ENCODE assay signal across 8 cellular contexts in genomic region chr16:50323335-50324011, GRCh38. TPM values are rescaled to one million over a fixed set of nuclear protein-coding genes. Genes with fewer than 3 reads are reported as not detected.
DNase-seq lines count a peak whose midpoint lies in the region; ATAC-seq and TF ChIP-seq lines count a peak whose summit lies in the region.

No MANE protein-coding gene starts in this region.

- intact Hi-C loops in CD14-positive monocyte (cut with micrococcal nuclease): no loop called here

- H3K4me1 Mint-ChIP-seq in CD14-positive monocyte: peaks cover 6% of the 10 kb centered on the region
- H3K4me1 Mint-ChIP-seq in immature natural killer cell: peaks cover 36 to 46% of the 10 kb centered on the region in 2 donors

- H3K27ac Mint-ChIP-seq in CD14-positive monocyte: peak overlapping the region in 6 of 7 donors; percentile 0 to 85 (median 79)
- peak overlapping the region; percentile 86 to 99 (median 95) for H3K27ac Mint-ChIP-seq in immature natural killer cell

- H3K9me3 Mint-ChIP-seq in CD14-positive monocyte (peaks cover 0 to 1% (median 0%) of the 10 kb centered on the region in 7 donors), immature natural killer cell (no peaks in the 10 kb centered on the region)

- no peak for TF ChIP-seq CTCF in CD14-positive monocyte (IDR thresholded peaks at IDR 0.05)
- peak; percentile 46 for TF ChIP-seq CTCF in VCaP (conservative IDR thresholded peaks at IDR 0.05)

- ATAC-seq in HG02852 (IDR thresholded peaks at IDR 0.05; ENCODE audit: unreplicated experiment) (no peak), HG02642 (IDR thresholded peaks at IDR 0.05; ENCODE audit: poor library complexity, unreplicated experiment) (no peak), GM21825 (IDR thresholded peaks at IDR 0.05; ENCODE audit: unreplicated experiment) (no peak)

- H3K27me3 Mint-ChIP-seq in CD14-positive monocyte (ENCODE audit: low read depth in 3 of 3): no peaks in the 10 kb centered on the region
- peaks cover 0 to 9% (median 4%) of the 10 kb centered on the region in 3 donors for H3K27me3 Mint-ChIP-seq in immature natural killer cell (ENCODE audit: low read depth in 3 of 3)

- DNase-seq in CD14-positive monocyte (ENCODE audit: low spot score): no peak
- peak; percentile 43 for DNase-seq in HT-29 (ENCODE audit: low spot score)
- DNase-seq in immature natural killer cell: peak in 1 of 3 donors; percentile 33
- DNase-seq in middle frontal gyrus (ENCODE audit: extremely low spot score, low spot score): no peak

- no peak overlapping the region for H3K27ac ChIP-seq in VCaP

- H3K4me3 Mint-ChIP-seq in CD14-positive monocyte (no peak overlapping the region), immature natural killer cell (no peak overlapping the region)

- H3K36me3 Mint-ChIP-seq in CD14-positive monocyte: peaks cover 69 to 82% of the 10 kb centered on the region in 2 donors
- peaks cover 14 to 36% (median 30%) of the 10 kb centered on the region in 3 donors for H3K36me3 Mint-ChIP-seq in immature natural killer cell

RNA-seq across cellular contexts. Expression of gene BRD7, which starts 45.3 kb away (rescaled TPM):
- polyA plus RNA-seq in CD14-positive monocyte (10 to 100 TPM; 11.4 to 21.2 TPM), immature natural killer cell (10 to 100 TPM; 15.7 to 42.7 (median 39.8) TPM)
- total RNA-seq in HT-29 (2014; rRNA removed; shearing (Covaris generic)): 50.0 and 62.7 TPM in 2 replicates

RNA-seq across cellular contexts. Expression of gene ADCY7, which starts 57.1 kb away (rescaled TPM):
- polyA plus RNA-seq in CD14-positive monocyte: 10 to 100 TPM; 53.1 to 91.5 TPM
- 1.0 and 1.1 TPM in 2 replicates for total RNA-seq in HT-29 (2014; rRNA removed; shearing (Covaris generic))
- polyA plus RNA-seq in immature natural killer cell: 100 to 1,000 TPM in 2 of 3 donors, 10 to 100 TPM in 1; 97.6 to 209 (median 108) TPM
